In the genomic region with DNA sequence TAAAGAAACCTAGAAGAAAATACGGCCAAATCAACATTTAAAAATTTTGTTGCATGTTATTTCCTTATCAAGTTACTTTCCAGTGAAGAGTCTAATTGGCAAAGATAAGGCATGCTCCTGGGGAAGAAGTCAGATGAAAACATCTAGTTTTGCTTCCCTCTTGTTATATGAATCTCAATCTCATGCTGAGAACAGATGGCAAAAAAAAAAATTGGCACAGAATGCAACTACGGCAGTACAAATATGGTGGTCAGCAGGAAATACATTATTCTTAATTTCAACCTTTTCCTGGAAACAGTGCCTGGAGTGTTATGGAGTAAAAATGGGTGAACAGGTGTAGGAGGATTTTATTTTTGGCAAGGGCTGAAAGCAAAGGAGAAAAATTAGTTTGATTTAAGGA, we compare ENCODE assay signal across 14 cellular contexts. TPM values are rescaled to one million over a fixed set of nuclear protein-coding genes. Genes with fewer than 3 reads are reported as not detected.
DNase-seq lines count a peak whose midpoint lies in the region; ATAC-seq and TF ChIP-seq lines count a peak whose summit lies in the region.
"Had no signal": no experiment of that assay in that cellular context is flagged by ENCODE, and none has a peak within 500 bp of the region (broad histone marks: within the 10 kb centered on the region; RNA-seq: fewer than 3 reads in every experiment).

No MANE protein-coding gene starts in this region.

- 43 to 55% methylated on average over 2 of the region's 2 CpGs for WGBS in testis, 2 donors
- 31 to 43% (median 35%) methylated on average over 2 of the region's 2 CpGs for WGBS in ovary, 3 donors

- H3K27ac ChIP-seq in KMS-11 (peak overlapping the region; percentile 22; the same call in 1 of the 2 replicates), testis (no peak overlapping the region), ovary (no peak overlapping the region)
- H3K27ac ChIP-seq: pancreas had no signal

- H3K9me3 ChIP-seq in testis = no peaks in the 10 kb centered on the region
- H3K9me3 ChIP-seq in ovary = no peaks in the 10 kb centered on the region
- H3K9me3 ChIP-seq: BE2C, HAP-1, pancreas had no signal

- DNase-seq in NCI-H446 treated with DMSO at 0.1 percent for 48 hours (lab: John Stamatoyannopoulos, UW) (peak; percentile 83), testis (no peak), SHP77 treated with DMSO at 0.1 percent for 48 hours (lab: John Stamatoyannopoulos, UW) (no peak), ovary (no peak)
- DNase-seq: activated CD4-positive, alpha-beta T cell treated with anti-CD3 and anti-CD28 coated beads for 36 hours; BE2C; NCI-H2107; pancreas had no signal

- H3K4me2 ChIP-seq in KMS-11 = peak overlapping the region; percentile 39; the same call in 1 of the 2 replicates

- TF ChIP-seq EP300 in ovary (IDR thresholded peaks at IDR 0.05) = no peak

- ATAC-seq in GM18505 (IDR thresholded peaks at IDR 0.05; ENCODE audit: unreplicated experiment) = no peak
- ATAC-seq: activated CD4-positive, alpha-beta T cell treated with anti-CD3 and anti-CD28 coated beads for 36 hours; activated naive CD4-positive, alpha-beta T cell treated with anti-CD3 and anti-CD28 coated beads, Interleukin-2, amount 50 U/mL, for 72 hours had no signal

- H3K27me3 ChIP-seq in KMS-11 (ENCODE audit: insufficient read depth, low read depth) (no peaks in the 10 kb centered on the region), testis (no peaks in the 10 kb centered on the region), ovary (no peaks in the 10 kb centered on the region)
- H3K27me3 ChIP-seq: BE2C, pancreas had no signal

- no peak overlapping the region for H2AFZ ChIP-seq in KMS-11 (ENCODE audit: low read depth)

- peak overlapping the region in 4 of 5 experiments; percentile 37 to 86 (median 80) for H3K27ac Mint-ChIP-seq in brain
- peak overlapping the region; percentile 74 to 77 (median 74) for H3K27ac Mint-ChIP-seq in nephron
- H3K27ac Mint-ChIP-seq: activated CD4-positive, alpha-beta T cell treated with anti-CD3 and anti-CD28 coated beads for 36 hours had no signal

- H3K36me3 ChIP-seq in KMS-11 (ENCODE audit: insufficient read depth) (no peaks in the 10 kb centered on the region), testis (ENCODE audit: low read depth, missing control alignments) (no peaks in the 10 kb centered on the region), ovary (no peaks in the 10 kb centered on the region)
- H3K36me3 ChIP-seq: BE2C, HAP-1, pancreas had no signal

- no peaks in the 10 kb centered on the region for H4K20me1 ChIP-seq in KMS-11 (ENCODE audit: insufficient read depth)

- no peak overlapping the region for H3K9ac ChIP-seq in KMS-11

- H3K4me1 ChIP-seq in KMS-11 (ENCODE audit: low read depth, poor library complexity, severe bottlenecking) (peaks cover 100% of the 10 kb centered on the region), testis (no peaks in the 10 kb centered on the region), ovary (ENCODE audit: insufficient read depth) (peaks cover 4% of the 10 kb centered on the region)
- H3K4me1 ChIP-seq: HAP-1, pancreas had no signal

- no peak for TF ChIP-seq POLR2A in testis (IDR thresholded peaks at IDR 0.05)
- no peak for TF ChIP-seq POLR2A in GM18505 (IDR thresholded peaks at IDR 0.05; ENCODE audit: borderline replicate concordance, extremely low read depth, insufficient read depth, insufficient read length)
- no peak for TF ChIP-seq POLR2A in ovary (IDR thresholded peaks at IDR 0.05)

- intact Hi-C loops in testis (cut with DNase I; ENCODE audit: low total_unique reads) = no loop called here
- intact Hi-C loops in ovary (cut with DNase I) = no loop called here

- no peaks in the 10 kb centered on the region for H3K27me3 Mint-ChIP-seq in brain
- no peaks in the 10 kb centered on the region for H3K27me3 Mint-ChIP-seq in nephron (ENCODE audit: low read depth)
- H3K27me3 Mint-ChIP-seq: activated CD4-positive, alpha-beta T cell treated with anti-CD3 and anti-CD28 coated beads for 36 hours had no signal

- H3K36me3 Mint-ChIP-seq in brain = peaks cover 12% of the 10 kb centered on the region
- H3K36me3 Mint-ChIP-seq in nephron (ENCODE audit: low read depth) = no peaks in the 10 kb centered on the region
- H3K36me3 Mint-ChIP-seq: activated naive CD4-positive, alpha-beta T cell treated with anti-CD3 and anti-CD28 coated beads, Interleukin-2, amount 50 U/mL, for 72 hours had no signal

- H3K79me2 ChIP-seq in KMS-11 (ENCODE audit: insufficient read depth, low read depth) = peaks cover 70% of the 10 kb centered on the region

- no peaks in the 10 kb centered on the region for H3K9me3 Mint-ChIP-seq in brain
- H3K9me3 Mint-ChIP-seq in nephron = no peaks in the 10 kb centered on the region
- H3K9me3 Mint-ChIP-seq: activated naive CD4-positive, alpha-beta T cell treated with anti-CD3 and anti-CD28 coated beads, Interleukin-2, amount 50 U/mL, for 72 hours had no signal

- TF ChIP-seq CTCF in KMS-11 (conservative IDR thresholded peaks at IDR 0.05; ENCODE audit: low read depth, low read length) (no peak), brain (conservative IDR thresholded peaks at IDR 0.05) (no peak), nephron (IDR thresholded peaks at IDR 0.05; ENCODE audit: unreplicated experiment in 3 of 3) (no peak), testis (IDR thresholded peaks at IDR 0.05) (no peak), ovary (IDR thresholded peaks at IDR 0.05) (no peak)

- H3K4me1 Mint-ChIP-seq in brain = peaks cover 69% of the 10 kb centered on the region
- peaks cover 58% of the 10 kb centered on the region for H3K4me1 Mint-ChIP-seq in nephron

- no peak overlapping the region for H3K4me3 ChIP-seq in KMS-11 (IDR thresholded peaks at IDR 0.05; ENCODE audit: insufficient read depth, low read depth, low read length)
- H3K4me3 ChIP-seq in testis = no peak overlapping the region
- H3K4me3 ChIP-seq in ovary = no peak overlapping the region
- H3K4me3 ChIP-seq: HAP-1, pancreas had no signal

- peak overlapping the region in 3 of 5 experiments; percentile 5 to 39 (median 38) for H3K4me3 Mint-ChIP-seq in brain
- H3K4me3 Mint-ChIP-seq in nephron = peak overlapping the region in 1 of 3 experiments; percentile 8
- H3K4me3 Mint-ChIP-seq: activated CD4-positive, alpha-beta T cell treated with anti-CD3 and anti-CD28 coated beads for 36 hours had no signal

RNA-seq across cellular contexts. Expression of gene HECTD4, which starts 32.8 kb away (rescaled TPM):
- 43.0 TPM for polyA plus RNA-seq in brain (ENCODE audit: insufficient read depth, low read depth, low replicate concordance)
- total RNA-seq in testis = 10 to 100 TPM; 68.8 to 91.8 TPM
- polyA plus RNA-seq in testis (ENCODE audit: insufficient read depth, low read depth, low replicate concordance) = 49.6 TPM
- total RNA-seq in ovary = 10 to 100 TPM; 25.3 to 47.3 (median 37.2) TPM
- 10 to 100 TPM; 12.3 to 28.3 TPM for polyA plus RNA-seq in ovary

RNA-seq across cellular contexts. Expression of gene RPL6, which starts 60.0 kb away (rescaled TPM):
- polyA plus RNA-seq in brain (ENCODE audit: insufficient read depth, low read depth, low replicate concordance) = 885 TPM
- total RNA-seq in testis = 100 to 1,000 TPM; 343 to 498 TPM
- polyA plus RNA-seq in testis (ENCODE audit: insufficient read depth, low read depth, low replicate concordance) = 600 TPM
- total RNA-seq in ovary = 1,000 to 10,000 TPM; 1,882 to 2,969 (median 2,080) TPM
- polyA plus RNA-seq in ovary = 1,000 to 10,000 TPM; 2,099 to 3,614 TPM
